21 cellular contexts compared by ENCODE assay signal in genomic region chr6:33755070-33755869, GRCh38. TPM values are rescaled to one million over a fixed set of nuclear protein-coding genes. Genes with fewer than 3 reads are reported as not detected.
DNase-seq lines count a peak whose midpoint lies in the region; ATAC-seq and FAIRE-seq lines count a peak whose summit lies in the region.
"Had no signal": no experiment of that assay in that cellular context is flagged by ENCODE, and none has a peak within 500 bp of the region (broad histone marks: within the 10 kb centered on the region; RNA-seq: fewer than 3 reads in every experiment).

No MANE protein-coding gene starts in this region.

- H3K36me3 ChIP-seq in neuronal stem cell (replicated peaks in 1 of 2; ENCODE audit: control insufficient read depth in 2 of 2, insufficient read depth in 2 of 2, low read length in 2 of 2), result no peaks in the 10 kb centered on the region

- no peaks in the 10 kb centered on the region for H3K27me3 ChIP-seq in neuronal stem cell (ENCODE audit: control insufficient read depth in 3 of 3, insufficient read depth in 3 of 3, low read depth in 1 of 3, low read length in 3 of 3)

- H3K23ac ChIP-seq in neuronal stem cell (ENCODE audit: low read depth, low read length, poor library complexity), result no peak overlapping the region

- H4K8ac ChIP-seq in neuronal stem cell (ENCODE audit: low read depth, low read length), result no peak overlapping the region

- WGBS in neuronal stem cell (ENCODE audit: extremely low coverage in 2 of 2, insufficient read length in 2 of 2, insufficient replicate concordance in 1 of 2), 2 donors, result no CpG with 5 or more reads among the region's 13 CpGs

- H2BK12ac ChIP-seq in neuronal stem cell (ENCODE audit: low read length), result peak overlapping the region; percentile 98

- FAIRE-seq in RCC 7860 (lab: Jason Lieb, UNC), result peak; percentile 53
- FAIRE-seq: A549 had no signal

- peak overlapping the region; percentile 80 for H2AK5ac ChIP-seq in neuronal stem cell (ENCODE audit: low read depth, low read length)

- peak; percentile 29 for DNase-seq in NCI-H1436 (lab: John Stamatoyannopoulos, UW)
- no peak for DNase-seq in NCI-H1436 treated with DMSO at 0.1 percent for 48 hours (lab: John Stamatoyannopoulos, UW)
- DNase-seq in NCI-H2029 (lab: John Stamatoyannopoulos, UW), result peak; percentile 34
- DNase-seq in RCC 7860 (ENCODE audit: low spot score), result peak; percentile 46
- no peak for DNase-seq in neuronal stem cell (ENCODE audit: low spot score)
- no peak for DNase-seq in activated naive CD4-positive, alpha-beta T cell treated with anti-CD3 and anti-CD28 coated beads for 36 hours
- DNase-seq in mesenteric fat pad (ENCODE audit: low spot score), result no peak
- DNase-seq: activated naive CD8-positive, alpha-beta T cell treated with anti-CD3 and anti-CD28 coated beads, Interleukin-2, amount 10 ng/mL, durations not matched to agents 7 days and 5 days; activated T-cell treated with anti-CD3 and anti-CD28 coated beads, Interleukin-2, amount 50 U/mL, for 4 hours; CD8-positive, alpha-beta T cell; effector CD8-positive, alpha-beta T cell; HCEC 1CT; NCI-H1048; posterior cingulate gyrus; stimulated activated naive CD8-positive, alpha-beta T cell treated with anti-CD3 and anti-CD28 coated beads, Interleukin-15, Interleukin-2, amounts not matched to agents 100 U/mL and 50 U/mL, for 24 hours had no signal

- H3K4me3 ChIP-seq in neuronal stem cell (ENCODE audit: low read length in 2 of 2), result no peak overlapping the region
- H3K4me3 ChIP-seq: A549, SK-N-MC had no signal

- no peaks in the 10 kb centered on the region for H3K9me3 ChIP-seq in neuronal stem cell (replicated peaks in 1 of 2; ENCODE audit: control insufficient read depth in 2 of 2, insufficient read depth in 1 of 2, low read depth in 1 of 2, low read length in 2 of 2)
- H3K9me3 ChIP-seq: A549 had no signal

- no peak overlapping the region for H3K14ac ChIP-seq in neuronal stem cell (ENCODE audit: low read length)

- peak overlapping the region; percentile 79 for H3K18ac ChIP-seq in neuronal stem cell (ENCODE audit: low read length)

- peak overlapping the region; percentile 75 for H2BK15ac ChIP-seq in neuronal stem cell (ENCODE audit: low read length)

- CTCF ChIA-PET in activated naive CD4-positive, alpha-beta T cell treated with anti-CD3 and anti-CD28 coated beads for 36 hours (lab: Charles Lee), result no interaction called here

- H2AFZ ChIP-seq in neuronal stem cell (ENCODE audit: low read length), result no peak overlapping the region

- no peak overlapping the region for H2BK5ac ChIP-seq in neuronal stem cell (ENCODE audit: low read length)

- H4K91ac ChIP-seq in neuronal stem cell (ENCODE audit: low read depth, low read length, poor library complexity), result no peak overlapping the region

- H3K27ac Mint-ChIP-seq in activated naive CD4-positive, alpha-beta T cell treated with anti-CD3 and anti-CD28 coated beads for 36 hours, result no peak overlapping the region
- H3K27ac Mint-ChIP-seq: CD8-positive, alpha-beta T cell had no signal

- no peak overlapping the region for H3K4me2 ChIP-seq in neuronal stem cell (ENCODE audit: insufficient read depth, low read length, poor library complexity, severe bottlenecking)
- H3K4me2 ChIP-seq: A549 had no signal

- H3K9ac ChIP-seq in neuronal stem cell (ENCODE audit: low read depth, low read length, poor library complexity), result no peak overlapping the region

- H3K79me1 ChIP-seq in neuronal stem cell (ENCODE audit: low read depth, low read length), result no peaks in the 10 kb centered on the region

- H3K4ac ChIP-seq in neuronal stem cell (ENCODE audit: low read length), result no peak overlapping the region

- H3K27me3 Mint-ChIP-seq in activated naive CD4-positive, alpha-beta T cell treated with anti-CD3 and anti-CD28 coated beads for 36 hours (ENCODE audit: low read depth), result no peaks in the 10 kb centered on the region

- H3K4me1 Mint-ChIP-seq in activated naive CD4-positive, alpha-beta T cell treated with anti-CD3 and anti-CD28 coated beads for 36 hours (ENCODE audit: low read depth), result no peaks in the 10 kb centered on the region
- H3K4me1 Mint-ChIP-seq: activated naive CD8-positive, alpha-beta T cell treated with anti-CD3 and anti-CD28 coated beads, Interleukin-2, amount 10 ng/mL, durations not matched to agents 7 days and 5 days had no signal

- no peak overlapping the region for H3K4me3 Mint-ChIP-seq in activated naive CD4-positive, alpha-beta T cell treated with anti-CD3 and anti-CD28 coated beads for 36 hours
- H3K4me3 Mint-ChIP-seq: activated naive CD8-positive, alpha-beta T cell treated with anti-CD3 and anti-CD28 coated beads, Interleukin-2, amount 10 ng/mL, durations not matched to agents 7 days and 5 days; activated T-cell treated with anti-CD3 and anti-CD28 coated beads, Interleukin-2, amount 50 U/mL, for 4 hours; CD8-positive, alpha-beta T cell had no signal

- H3K4me1 ChIP-seq in neuronal stem cell (ENCODE audit: control insufficient read depth in 2 of 2, insufficient read depth in 1 of 2, low read depth in 1 of 2, low read length in 2 of 2), result peaks cover 20 to 22% of the 10 kb centered on the region in 2 donors

- no peak overlapping the region for H2BK120ac ChIP-seq in neuronal stem cell (ENCODE audit: low read depth, low read length)

- no peaks in the 10 kb centered on the region for H3K36me3 Mint-ChIP-seq in activated naive CD4-positive, alpha-beta T cell treated with anti-CD3 and anti-CD28 coated beads for 36 hours (ENCODE audit: low read depth)
- H3K36me3 Mint-ChIP-seq: activated naive CD8-positive, alpha-beta T cell treated with anti-CD3 and anti-CD28 coated beads, Interleukin-2, amount 10 ng/mL, durations not matched to agents 7 days and 5 days; CD8-positive, alpha-beta T cell had no signal

- no peak for ATAC-seq in GM18498 (IDR thresholded peaks at IDR 0.05; ENCODE audit: unreplicated experiment)
- ATAC-seq: A549; activated T-cell treated with anti-CD3 and anti-CD28 coated beads, Interleukin-2, amount 50 U/mL, for 4 hours; CD8-positive, alpha-beta T cell; left lobe of liver; stimulated activated naive CD8-positive, alpha-beta T cell treated with anti-CD3 and anti-CD28 coated beads, Interleukin-15, Interleukin-2, amounts not matched to agents 100 U/mL and 50 U/mL, for 24 hours had no signal

- H3K9me3 Mint-ChIP-seq in activated naive CD4-positive, alpha-beta T cell treated with anti-CD3 and anti-CD28 coated beads for 36 hours, result no peaks in the 10 kb centered on the region
- H3K9me3 Mint-ChIP-seq: activated naive CD8-positive, alpha-beta T cell treated with anti-CD3 and anti-CD28 coated beads, Interleukin-2, amount 10 ng/mL, durations not matched to agents 7 days and 5 days; activated T-cell treated with anti-CD3 and anti-CD28 coated beads, Interleukin-2, amount 50 U/mL, for 4 hours; CD8-positive, alpha-beta T cell had no signal

- intact Hi-C loops in activated naive CD4-positive, alpha-beta T cell treated with anti-CD3 and anti-CD28 coated beads for 36 hours (cut with micrococcal nuclease), result no loop called here

- no peak overlapping the region for H3K27ac ChIP-seq in neuronal stem cell (replicated peaks; ENCODE audit: low read length)
- H3K27ac ChIP-seq: A549, SK-N-MC had no signal

RNA-seq across cellular contexts. Expression of gene IP6K3, which starts 8.6 kb away (rescaled TPM):
- polyA plus RNA-seq in neuronal stem cell (2013, experiment 1 of 2), result 1.7 TPM
- polyA plus RNA-seq in neuronal stem cell (2013, experiment 2 of 2), result 1.4 TPM
- not detected for total RNA-seq in activated naive CD4-positive, alpha-beta T cell treated with anti-CD3 and anti-CD28 coated beads for 36 hours
- 0.13 TPM for total RNA-seq in mesenteric fat pad
- total RNA-seq: activated naive CD8-positive, alpha-beta T cell treated with anti-CD3 and anti-CD28 coated beads, Interleukin-2, amount 10 ng/mL, durations not matched to agents 7 days and 5 days; activated T-cell treated with anti-CD3 and anti-CD28 coated beads, Interleukin-2, amount 50 U/mL, for 4 hours; CD8-positive, alpha-beta T cell had no signal

RNA-seq across cellular contexts. Expression of gene LEMD2, which starts 33.7 kb away (rescaled TPM):
- 30.6 TPM for polyA plus RNA-seq in neuronal stem cell (2013, experiment 1 of 2)
- 30.2 TPM for polyA plus RNA-seq in neuronal stem cell (2013, experiment 2 of 2)
- 10 to 100 TPM; 64.0 to 66.3 TPM for total RNA-seq in activated naive CD4-positive, alpha-beta T cell treated with anti-CD3 and anti-CD28 coated beads for 36 hours
- total RNA-seq in mesenteric fat pad, result 37.7 TPM

RNA-seq across cellular contexts. Expression of gene UQCC2, which starts 43.8 kb away (rescaled TPM):
- polyA plus RNA-seq in neuronal stem cell (2013, experiment 1 of 2), result 222 TPM
- polyA plus RNA-seq in neuronal stem cell (2013, experiment 2 of 2), result 222 TPM
- 100 to 1,000 TPM; 199 to 205 TPM for total RNA-seq in activated naive CD4-positive, alpha-beta T cell treated with anti-CD3 and anti-CD28 coated beads for 36 hours
- total RNA-seq in mesenteric fat pad, result 47.0 TPM

RNA-seq across cellular contexts. Expression of gene MLN, which starts 48.5 kb away (rescaled TPM):
- polyA plus RNA-seq in neuronal stem cell (2013, experiment 1 of 2), result not detected
- not detected for polyA plus RNA-seq in neuronal stem cell (2013, experiment 2 of 2)
- total RNA-seq in activated naive CD4-positive, alpha-beta T cell treated with anti-CD3 and anti-CD28 coated beads for 36 hours, result not detected
- not detected for total RNA-seq in mesenteric fat pad
- total RNA-seq: activated naive CD8-positive, alpha-beta T cell treated with anti-CD3 and anti-CD28 coated beads, Interleukin-2, amount 10 ng/mL, durations not matched to agents 7 days and 5 days; activated T-cell treated with anti-CD3 and anti-CD28 coated beads, Interleukin-2, amount 50 U/mL, for 4 hours; CD8-positive, alpha-beta T cell; fibroblast of lung; left lobe of liver; urinary bladder had no signal
- polyA plus RNA-seq: A549, fibroblast of lung, urinary bladder had no signal

Comparison
In these comparisons a context has a peak if more than half of its experiments do, and no peak if none do; other contexts are left out.
1. DNase-seq: peak in NCI-H1436 (single experiment), NCI-H2029 (single experiment) and RCC 7860 (single experiment); none in NCI-H1436 treated with DMSO at 0.1 percent for 48 hours (single experiment), neuronal stem cell (single experiment), activated naive CD4-positive, alpha-beta T cell treated with anti-CD3 and anti-CD28 coated beads for 36 hours (single experiment) and mesenteric fat pad (single experiment).